Comparison of ENCODE assay signal across 9 cellular contexts in genomic region chr2:102442967-102443828, GRCh38. TPM values are rescaled to one million over a fixed set of nuclear protein-coding genes. Genes with fewer than 3 reads are reported as not detected.
DNase-seq lines count a peak whose midpoint lies in the region; ATAC-seq and TF ChIP-seq lines count a peak whose summit lies in the region.
"Had no signal": no experiment of that assay in that cellular context is flagged by ENCODE, and none has a peak within 500 bp of the region (broad histone marks: within the 10 kb centered on the region; RNA-seq: fewer than 3 reads in every experiment).

No MANE protein-coding gene starts in this region.

- ATAC-seq in GM21423 (IDR thresholded peaks at IDR 0.05; ENCODE audit: unreplicated experiment), result peak; percentile 78
- no peak for ATAC-seq in HG03108 (IDR thresholded peaks at IDR 0.05; ENCODE audit: unreplicated experiment)
- no peak for ATAC-seq in GM18505 (IDR thresholded peaks at IDR 0.05; ENCODE audit: unreplicated experiment)

- DNase-seq in Caki2 (ENCODE audit: low read depth) (peak; percentile 16), NB4 (ENCODE audit: low read depth) (peak; percentile 65), fibroblast of the conjunctiva (ENCODE audit: low read depth) (peak; percentile 16), retina (peak; percentile 32)
- no peak for DNase-seq in activated T-cell treated with anti-CD3 and anti-CD28 coated beads, Interleukin-2, amount 50 U/mL, for 24 hours

- in situ Hi-C loops in Caki2 (cut with HindIII; ENCODE audit: low pct_unique_long_range_greater_than_20kb, low sequenced_read_pairs), result no loop called here

- no peak overlapping the region for H3K4me3 ChIP-seq in NB4 (ENCODE audit: low read depth, low read length)
- H3K4me3 ChIP-seq: SJSA1 had no signal

- H3K36me3 Mint-ChIP-seq in activated T-cell treated with anti-CD3 and anti-CD28 coated beads, Interleukin-2, amount 50 U/mL, for 24 hours (ENCODE audit: low read depth), result peaks cover 20% of the 10 kb centered on the region

- no peaks in the 10 kb centered on the region for H3K27me3 Mint-ChIP-seq in activated T-cell treated with anti-CD3 and anti-CD28 coated beads, Interleukin-2, amount 50 U/mL, for 24 hours

- no peaks in the 10 kb centered on the region for H3K9me3 Mint-ChIP-seq in activated T-cell treated with anti-CD3 and anti-CD28 coated beads, Interleukin-2, amount 50 U/mL, for 24 hours

- peak overlapping the region; percentile 73 for H3K27ac Mint-ChIP-seq in activated T-cell treated with anti-CD3 and anti-CD28 coated beads, Interleukin-2, amount 50 U/mL, for 24 hours

- H3K4me3 Mint-ChIP-seq in activated T-cell treated with anti-CD3 and anti-CD28 coated beads, Interleukin-2, amount 50 U/mL, for 24 hours, result no peak overlapping the region

- peaks cover 13% of the 10 kb centered on the region for H3K4me1 Mint-ChIP-seq in activated T-cell treated with anti-CD3 and anti-CD28 coated beads, Interleukin-2, amount 50 U/mL, for 24 hours (ENCODE audit: low read depth)

- peak; percentile 74 for TF ChIP-seq CTCF in NB4 (IDR thresholded peaks at IDR 0.05; ENCODE audit: low read depth, low read length)

- TF ChIP-seq POLR2A in NB4 (IDR thresholded peaks at IDR 0.05; ENCODE audit: extremely low read depth, insufficient read length), result no peak
- no peak for TF ChIP-seq POLR2A in GM18505 (IDR thresholded peaks at IDR 0.05; ENCODE audit: borderline replicate concordance, extremely low read depth, insufficient read depth, insufficient read length)

RNA-seq across cellular contexts. Expression of gene IL18RAP, which starts 20.2 kb away (rescaled TPM):
- not detected in 2 replicates for total RNA-seq in Caki2 (2014; rRNA removed; shearing (Covaris generic); ENCODE audit: low replicate concordance)
- total RNA-seq: SJSA1 had no signal

RNA-seq across cellular contexts. Expression of gene SLC9A4, which starts 29.8 kb away (rescaled TPM):
- not detected in 2 replicates for total RNA-seq in Caki2 (2014; rRNA removed; shearing (Covaris generic); ENCODE audit: low replicate concordance)
- total RNA-seq: SJSA1 had no signal
